In the genomic region with DNA sequence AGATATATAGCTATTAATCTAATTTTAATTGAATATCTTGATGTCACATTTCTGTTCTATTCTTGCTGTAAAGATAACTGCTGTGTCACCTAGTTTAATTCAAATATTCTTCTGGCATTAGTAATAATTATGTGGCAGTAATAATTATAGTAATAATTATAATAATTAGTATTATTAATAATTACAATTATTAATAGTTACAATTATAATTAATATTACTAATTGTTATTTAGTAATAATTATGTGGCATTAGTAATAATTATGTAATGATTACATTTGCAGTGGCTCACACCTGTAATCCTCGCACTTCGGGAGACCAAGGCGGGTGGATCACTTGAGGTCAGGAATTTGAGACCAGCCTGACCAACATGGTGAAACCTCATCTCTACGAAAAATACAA, we compare ENCODE assay signal across 11 cellular contexts. TPM values are rescaled to one million over a fixed set of nuclear protein-coding genes. Genes with fewer than 3 reads are reported as not detected.
"Had no signal": no experiment of that assay in that cellular context is flagged by ENCODE, and none has a peak within 500 bp of the region (broad histone marks: within the 10 kb centered on the region; RNA-seq: fewer than 3 reads in every experiment).

No MANE protein-coding gene starts in this region.

- H3K9me3 ChIP-seq: HAP-1 had no signal

- DNase-seq: GM23248, GOT3, H7, HFFc6 had no signal

- H3K9me3 Mint-ChIP-seq: HFFc6, IgD-negative memory B cell had no signal

- H3K4me3 ChIP-seq: GM23248, HAP-1 had no signal

- H3K27me3 Mint-ChIP-seq: IgD-negative memory B cell had no signal

- H3K27ac ChIP-seq: GM23248, HL-60 had no signal

- ATAC-seq: HCT116, HepG2 had no signal

- H3K36me3 ChIP-seq: HAP-1 had no signal

RNA-seq across cellular contexts. Expression of a gene that starts 49.8 kb away (rescaled TPM):
- total RNA-seq: GM23248, H4, H7, HepG2, HFFc6, HT1080 had no signal
- polyA plus RNA-seq: GM23248, HepG2, IgD-negative memory B cell had no signal
